8 cellular contexts compared by ENCODE assay signal in genomic region chr3:108489776-108490175, GRCh38. TPM values are rescaled to one million over a fixed set of nuclear protein-coding genes. Genes with fewer than 3 reads are reported as not detected.
DNase-seq lines count a peak whose midpoint lies in the region; ATAC-seq, FAIRE-seq and TF ChIP-seq lines count a peak whose summit lies in the region.

No MANE protein-coding gene starts in this region.

- no peak overlapping the region for H4K5ac ChIP-seq in IMR-90 (ENCODE audit: low read depth, low read length)

- H3K9ac ChIP-seq in DND-41 (ENCODE audit: low read depth, low read length) (no peak overlapping the region), IMR-90 (ENCODE audit: low read depth, low read length) (no peak overlapping the region), kidney (ENCODE audit: low read length in 2 of 2) (no peak overlapping the region)

- H3K9me3 ChIP-seq in DND-41 (ENCODE audit: insufficient read depth, low read length, severe bottlenecking) (no peaks in the 10 kb centered on the region), IMR-90 (ENCODE audit: control insufficient read depth, insufficient read depth, low read length) (no peaks in the 10 kb centered on the region), breast epithelium (no peaks in the 10 kb centered on the region), kidney (ENCODE audit: control insufficient read depth in 1 of 2, low read length in 2 of 2) (no peaks in the 10 kb centered on the region)

- no peak overlapping the region for H2AK9ac ChIP-seq in IMR-90 (replicated peaks; ENCODE audit: low read depth, low read length, poor library complexity)

- H3K9me3 Mint-ChIP-seq in stimulated activated memory B cell treated with anti-CD40 and anti-IgM and Interleukin-4, amounts not matched to agents 10 μg/mL and 1 μg/mL and 100 μg/mL, for 72 hours = no peaks in the 10 kb centered on the region

- POLR2A ChIA-PET in IMR-90 (lab: Charles Lee; ENCODE audit: unreplicated experiment) = no interaction called here

- TF ChIP-seq POLR2A in IMR-90 (IDR thresholded peaks at IDR 0.05; ENCODE audit: low read depth, low read length) (no peak), breast epithelium (IDR thresholded peaks at IDR 0.05) (no peak)

- WGBS in IMR-90 (ENCODE audit: extremely low coverage in 2 of 2, insufficient read length in 1 of 2), 2 experiments = no CpG with 5 or more reads among the region's 2 CpGs

- peak; percentile 85 for ATAC-seq in DND-41 (ENCODE audit: insufficient read depth, low read depth)
- peak; percentile 55 for ATAC-seq in GM19467 (IDR thresholded peaks at IDR 0.05; ENCODE audit: unreplicated experiment)
- peak; percentile 48 for ATAC-seq in IMR-90 (ENCODE audit: low read depth)
- peak; percentile 61 for ATAC-seq in stimulated activated memory B cell treated with anti-CD40 and anti-IgM and Interleukin-4, amounts not matched to agents 10 μg/mL and 1 μg/mL and 100 μg/mL, for 72 hours

- no peak overlapping the region for H4K8ac ChIP-seq in IMR-90 (ENCODE audit: low read depth in 2 of 2, low read length in 2 of 2)

- no peak overlapping the region for H3K27ac Mint-ChIP-seq in stimulated activated memory B cell treated with anti-CD40 and anti-IgM and Interleukin-4, amounts not matched to agents 10 μg/mL and 1 μg/mL and 100 μg/mL, for 72 hours

- intact Hi-C loops in IMR-90 (cut with micrococcal nuclease) (loop anchor here (1.0 to 5.0 kb wide), 5 partner anchors 63 to 593 kb away; no protein-coding TSS in a partner anchor), breast epithelium (cut with DNase I; ENCODE audit: low total_unique reads) (loop anchor here (10.0 kb wide), 1 partner anchor 65 kb away; no protein-coding TSS in a partner anchor), kidney (cut with DNase I) (loop anchor here (5.0 kb wide), 1 partner anchor 68 kb away; no protein-coding TSS in a partner anchor)

- no TSS peak for BruUV-seq in IMR-90 (replicated peaks; lab: Mats Ljungman, UMichigan)

- no peak overlapping the region for H2BK5ac ChIP-seq in IMR-90 (ENCODE audit: low read depth, low read length, poor library complexity, severe bottlenecking)

- TF ChIP-seq CTCF in DND-41 (IDR thresholded peaks at IDR 0.05; ENCODE audit: borderline replicate concordance, extremely low read depth, low read length, poor library complexity, severe bottlenecking) = peak; percentile 87
- peak; percentile 70 for TF ChIP-seq CTCF in IMR-90 (conservative IDR thresholded peaks at IDR 0.05; ENCODE audit: low read depth, low read length)
- peak; percentile 18 to 72 (median 62) for TF ChIP-seq CTCF in breast epithelium (IDR thresholded peaks at IDR 0.05)
- peak; percentile 74 for TF ChIP-seq CTCF in kidney (IDR thresholded peaks at IDR 0.05; ENCODE audit: borderline replicate concordance, extremely low read depth, insufficient read depth)

- no peaks in the 10 kb centered on the region for H3K79me1 ChIP-seq in IMR-90 (ENCODE audit: low read depth in 1 of 2, low read length in 2 of 2)

- H2AFZ ChIP-seq in DND-41 (ENCODE audit: low read depth, low read length) (no peak overlapping the region), IMR-90 (replicated peaks; ENCODE audit: low read length, poor library complexity) (no peak overlapping the region)

- TF ChIP-seq RAD21 in IMR-90 (IDR thresholded peaks at IDR 0.05; ENCODE audit: low read length) = peak; percentile 84

- H3K4me3 ChIP-seq in DND-41 (ENCODE audit: low read depth in 1 of 2, low read length in 2 of 2) (no peak overlapping the region), IMR-90 (ENCODE audit: insufficient read depth, low read depth, low read length) (no peak overlapping the region), breast epithelium (no peak overlapping the region), kidney (ENCODE audit: low read length in 2 of 2) (peak overlapping the region in 1 of 2 donors; percentile 15)

- H4K91ac ChIP-seq in IMR-90 (ENCODE audit: insufficient read depth, low read depth, low read length) = no peak overlapping the region

- no peak overlapping the region for H3K27ac ChIP-seq in DND-41 (ENCODE audit: low read length)
- H3K27ac ChIP-seq in IMR-90 (ENCODE audit: insufficient read depth, low read length) = no peak overlapping the region
- no peak overlapping the region for H3K27ac ChIP-seq in breast epithelium
- no peak overlapping the region for H3K27ac ChIP-seq in kidney (ENCODE audit: low read depth in 2 of 2, low read length in 2 of 2)

- H3K14ac ChIP-seq in IMR-90 (replicated peaks; ENCODE audit: low read depth, low read length) = no peak overlapping the region

- no peak overlapping the region for H3K56ac ChIP-seq in IMR-90 (ENCODE audit: extremely low read depth, insufficient read depth, low read length)

- H2BK15ac ChIP-seq in IMR-90 (ENCODE audit: low read depth, low read length) = no peak overlapping the region

- no peak overlapping the region for H3K18ac ChIP-seq in IMR-90 (ENCODE audit: low read depth, low read length)

- peak overlapping the region; percentile 22; the same call in 1 of the 2 replicates for H2BK20ac ChIP-seq in IMR-90 (ENCODE audit: low read depth, low read length)

- H3K36me3 ChIP-seq in DND-41 (ENCODE audit: insufficient read depth, low read length) (no peaks in the 10 kb centered on the region), IMR-90 (ENCODE audit: control insufficient read depth, insufficient read depth, low read length) (no peaks in the 10 kb centered on the region), breast epithelium (no peaks in the 10 kb centered on the region), kidney (ENCODE audit: control insufficient read depth in 1 of 2, insufficient read depth in 2 of 2, low read length in 2 of 2) (no peaks in the 10 kb centered on the region)

- CTCF ChIA-PET in IMR-90 (lab: Yijun Ruan, JAX) = interaction anchor here (0.7 to 1.4 kb wide), 5 partner anchors 48 to 428 kb away, joined by 3 to 11 read pairs (median 3); no protein-coding TSS in a partner anchor

- dilution Hi-C loops in IMR-90 (cut with HindIII; ENCODE audit: low sequenced_read_pairs, unreplicated experiment) = no loop called here

- no peaks in the 10 kb centered on the region for H3K9me1 ChIP-seq in IMR-90 (ENCODE audit: insufficient read depth, low read length)

- no peaks in the 10 kb centered on the region for H3K79me2 ChIP-seq in DND-41 (ENCODE audit: insufficient read depth, low read length)

- H3K27me3 ChIP-seq in DND-41 (ENCODE audit: insufficient read depth, low read length, poor library complexity) (no peaks in the 10 kb centered on the region), IMR-90 (ENCODE audit: control insufficient read depth, insufficient read depth, low read length) (no peaks in the 10 kb centered on the region), breast epithelium (no peaks in the 10 kb centered on the region)

- no peaks in the 10 kb centered on the region for H3K4me1 Mint-ChIP-seq in stimulated activated memory B cell treated with anti-CD40 and anti-IgM and Interleukin-4, amounts not matched to agents 10 μg/mL and 1 μg/mL and 100 μg/mL, for 72 hours

- in situ Hi-C loops in IMR-90 (cut with MboI; ENCODE audit: low sequenced_read_pairs) = loop anchor here (5.0 to 10.0 kb wide), 3 partner anchors 63 to 815 kb away; no protein-coding TSS in a partner anchor

- H3K27me3 Mint-ChIP-seq in stimulated activated memory B cell treated with anti-CD40 and anti-IgM and Interleukin-4, amounts not matched to agents 10 μg/mL and 1 μg/mL and 100 μg/mL, for 72 hours = no peaks in the 10 kb centered on the region

- DNase-seq in DND-41 = peak; percentile 46
- peak; percentile 51 for DNase-seq in IMR-90
- peak; percentile 38 for DNase-seq in RCC 7860 (ENCODE audit: low spot score)
- no peak for DNase-seq in breast epithelium (ENCODE audit: low spot score in 2 of 2)
- no peak for DNase-seq in kidney
- DNase-seq in cortex of kidney (lab: John Stamatoyannopoulos, UW) = no peak

- H4K20me1 ChIP-seq in DND-41 (ENCODE audit: insufficient read depth, low read length) (no peaks in the 10 kb centered on the region), IMR-90 (ENCODE audit: insufficient read depth, low read length) (no peaks in the 10 kb centered on the region)

- no peaks in the 10 kb centered on the region for H3K36me3 Mint-ChIP-seq in stimulated activated memory B cell treated with anti-CD40 and anti-IgM and Interleukin-4, amounts not matched to agents 10 μg/mL and 1 μg/mL and 100 μg/mL, for 72 hours

- H3K23ac ChIP-seq in IMR-90 (ENCODE audit: low read depth, low read length) = no peak overlapping the region

- no peak overlapping the region for H3K4me2 ChIP-seq in DND-41 (ENCODE audit: insufficient read depth, low read length)
- H3K4me2 ChIP-seq in IMR-90 (ENCODE audit: low read depth, low read length) = no peak overlapping the region

- no peak overlapping the region for H2AK5ac ChIP-seq in IMR-90 (ENCODE audit: low read depth, low read length)

- no peak overlapping the region for H2BK120ac ChIP-seq in IMR-90 (ENCODE audit: low read depth, low read length)

- FAIRE-seq in RCC 7860 (lab: Jason Lieb, UNC) (peak; percentile 4), kidney (lab: Jason Lieb, UNC) (peak; percentile 39)

- no peak overlapping the region for H3K4ac ChIP-seq in IMR-90 (ENCODE audit: low read depth, low read length)

- H3K4me3 Mint-ChIP-seq in stimulated activated memory B cell treated with anti-CD40 and anti-IgM and Interleukin-4, amounts not matched to agents 10 μg/mL and 1 μg/mL and 100 μg/mL, for 72 hours = no peak overlapping the region

- H3K4me1 ChIP-seq in DND-41 (ENCODE audit: insufficient read depth, low read length) = no peaks in the 10 kb centered on the region
- peaks cover 4% of the 10 kb centered on the region for H3K4me1 ChIP-seq in IMR-90 (ENCODE audit: control insufficient read depth, insufficient read depth, low read length)
- H3K4me1 ChIP-seq in breast epithelium = no peaks in the 10 kb centered on the region
- H3K4me1 ChIP-seq in kidney (ENCODE audit: control insufficient read depth in 1 of 2, insufficient read depth in 1 of 2, low read depth in 1 of 2, low read length in 2 of 2) = peaks cover 0 to 4% of the 10 kb centered on the region in 2 donors

TF ChIP-seq in IMR-90, 13 proteins besides CTCF, POLR2A, EP300 and RAD21:
- TF ChIP-seq SMC3 (IDR thresholded peaks at IDR 0.05; ENCODE audit: low read depth, low read length) (peak; percentile 79), RFX5 (IDR thresholded peaks at IDR 0.05; ENCODE audit: low read depth, low read length) (no peak)
TF ChIP-seq in IMR-90: peak in this region for 1.

RNA-seq across cellular contexts. Expression of gene MYH15, which starts 20.6 kb away (rescaled TPM):
- 0.28 and 0.36 TPM in 2 replicates for total RNA-seq in IMR-90 (2012; rRNA removed)
- polyA plus RNA-seq in IMR-90 (2012; rRNA removed) = 0.09 and 0.10 TPM in 2 replicates
- polyA plus RNA-seq in IMR-90 (2012; cell fraction: cytosol; rRNA removed) = 0.03 TPM in 1 of 2 replicates, not detected in the other
- 0.07 and 0.14 TPM in 2 replicates for polyA plus RNA-seq in IMR-90 (2012; cell fraction: nucleus; rRNA removed; ENCODE audit: low replicate concordance)
- not detected for total RNA-seq in breast epithelium
- 0.44 TPM for total RNA-seq in kidney
- not detected for polyA plus RNA-seq in kidney (ENCODE audit: insufficient read depth, low read depth, low replicate concordance)

Comparison
In these comparisons a context has a peak if more than half of its experiments do, and no peak if none do; other contexts are left out.
1. DNase-seq: peak in DND-41 (single experiment), IMR-90 (single experiment) and RCC 7860 (single experiment); none in breast epithelium (0 of 2), kidney (single experiment) and cortex of kidney (single experiment).
2. Peak in every context shown above with its lines, with median percentiles within 50 percentile points of each other: ATAC-seq and CTCF ChIP-seq.